In genomic region chr3:61894988-61895935, GRCh38 we compare ENCODE assay signal across 8 cellular contexts.
A peak's percentile ranks its signal among the peaks of the same experiment; 100 is the strongest.
DNase-seq lines count a peak whose midpoint lies in the region; ATAC-seq, FAIRE-seq and TF ChIP-seq lines count a peak whose summit lies in the region.

No MANE protein-coding gene starts in this region.

- H3K4me3 ChIP-seq in GM12878, result no peak overlapping the region

- no peak for TF ChIP-seq POLR2A in GM12878 (IDR thresholded peaks at IDR 0.05; ENCODE audit: low read depth, low read length)

- no peak overlapping the region; the same call in 1 of the 2 replicates for H3K27ac ChIP-seq in GM12878 (ENCODE audit: control insufficient read depth, insufficient read depth)

- RAD21 ChIA-PET in GM12878 (lab: Charles Lee; ENCODE audit: unreplicated experiment), result interaction anchor here (0.6 to 2.9 kb wide), 38 partner anchors 9 to 380 kb away, joined by 3 to 26 read pairs (median 4); partner anchors contain the start of gene PTPRG

- peak; percentile 62 to 92 for TF ChIP-seq EP300 in GM12878 (IDR thresholded peaks at IDR 0.05; ENCODE audit: borderline replicate concordance in 1 of 2, control insufficient read depth in 1 of 2, low read depth in 2 of 2, low read length in 2 of 2)

- no peak overlapping the region for H2AFZ ChIP-seq in GM12878 (ENCODE audit: control insufficient read depth, low read depth, low read length)

- peak overlapping the region; percentile 26 for H3K4me2 ChIP-seq in GM12878 (ENCODE audit: control insufficient read depth, insufficient read depth)

- 24% methylated on average over 7 of the region's 7 CpGs for WGBS in GM12878 (ENCODE audit: insufficient coverage, insufficient replicate concordance, low lambda C conversion rate, missing lambda C conversion rate)

- SMC1A ChIA-PET in GM12878 (lab: Charles Lee; ENCODE audit: uncharacterized antibody, unreplicated experiment), result interaction anchor here (0.6 to 5.8 kb wide), 38 partner anchors 7 to 376 kb away, joined by 3 to 63 read pairs (median 5); no protein-coding TSS in a partner anchor

- intact Hi-C loops in GM12878 (cut with micrococcal nuclease; ENCODE audit: unreplicated experiment), result no loop called here

- H4K20me1 ChIP-seq in GM12878 (ENCODE audit: control insufficient read depth, insufficient read depth), result no peaks in the 10 kb centered on the region

- TF ChIP-seq CTCF in GM12878 (IDR thresholded peaks at IDR 0.05 in 2 of 3, conservative IDR thresholded peaks at IDR 0.05 in 1 of 3; ENCODE audit: control insufficient read depth in 2 of 3, extremely low read depth in 1 of 3, insufficient read depth in 1 of 3, low read depth in 3 of 3, low read length in 3 of 3), result peak in 1 of 3 experiments; percentile 21; a peak in 1 of 6 replicates

- peak; percentile 95 for ATAC-seq in GM19043 (IDR thresholded peaks at IDR 0.05; ENCODE audit: low read depth, unreplicated experiment)
- peak; percentile 98 for ATAC-seq in HG03097 (IDR thresholded peaks at IDR 0.05; ENCODE audit: low FRiP score, unreplicated experiment)
- ATAC-seq in GM12878, result peak; percentile 90

- peaks cover 5% of the 10 kb centered on the region; the same call in 1 of the 2 replicates for H3K4me1 ChIP-seq in GM12878 (ENCODE audit: control insufficient read depth, insufficient read depth, low read length)

- H3K27me3 ChIP-seq in GM12878 (replicated peaks in 1 of 2; ENCODE audit: control insufficient read depth in 2 of 2, insufficient read depth in 2 of 2, low read length in 1 of 2), result no peaks in the 10 kb centered on the region

- no peaks in the 10 kb centered on the region for H3K79me2 ChIP-seq in GM12878 (ENCODE audit: control insufficient read depth, insufficient read depth, low read length)

- no peak; the same call in 1 of the 2 replicates for TF ChIP-seq RAD21 in GM12878 (IDR thresholded peaks at IDR 0.05; ENCODE audit: insufficient read depth, low read depth, low read length)

- POLR2A ChIA-PET in GM12878 (lab: Charles Lee), result interaction anchor here (0.5 to 4.6 kb wide), 10 partner anchors 9 to 226 kb away, joined by 3 to 17 read pairs (median 4); no protein-coding TSS in a partner anchor

- BruUV-seq in GM12878 (replicated peaks; lab: Mats Ljungman, UMichigan), result no TSS peak

- no peak overlapping the region for H3K9ac ChIP-seq in GM12878 (ENCODE audit: control insufficient read depth, insufficient read depth, low read length)

- peak; percentile 25 for DNase-seq in DMS 273 treated with DMSO at 0.1 percent for 48 hours (lab: John Stamatoyannopoulos, UW)
- DNase-seq in OCI-M1 (lab: John Stamatoyannopoulos, UW), result peak; percentile 91
- DNase-seq in GM12878 (ENCODE audit: low read depth, low spot score), result peak; percentile 87
- DNase-seq in kidney glomerular epithelial cell (lab: John Stamatoyannopoulos, UW), result peak; percentile 97
- peak; percentile 1 for DNase-seq in stimulated activated CD8-positive, alpha-beta memory T cell treated with anti-CD3 and anti-CD28 coated beads, Interleukin-12 subunit alpha, Interleukin-12 subunit beta, amount 100 ng/mL, for 4 hours (ENCODE audit: low read depth)
- DNase-seq in GDM1 (lab: John Stamatoyannopoulos, UW), result no peak

- no peaks in the 10 kb centered on the region for H3K9me3 ChIP-seq in GM12878 (replicated peaks; ENCODE audit: control insufficient read depth, insufficient read depth, low read length)

- CTCF ChIA-PET in GM12878 (lab: Yijun Ruan, JAX), result interaction anchor here (0.6 to 3.4 kb wide), 20 partner anchors 9 to 331 kb away, joined by 3 to 29 read pairs (median 3); no protein-coding TSS in a partner anchor

- no peaks in the 10 kb centered on the region for H3K36me3 ChIP-seq in GM12878 (ENCODE audit: control insufficient read depth in 2 of 2, insufficient read depth in 2 of 2, low read length in 1 of 2)

- peak; percentile 98 for FAIRE-seq in GM12878 (lab: Jason Lieb, UNC)

- in situ Hi-C loops in GM12878 (cut with MboI), result no loop called here

TF ChIP-seq in GM12878, 131 proteins besides CTCF, POLR2A, EP300 and RAD21 (continues in another document):
- peak; percentile 97 for TF ChIP-seq DPF2 (IDR thresholded peaks at IDR 0.05)
- TF ChIP-seq USF2 (IDR thresholded peaks at IDR 0.05; ENCODE audit: borderline replicate concordance, low read depth, low read length), result no peak
- no peak for TF ChIP-seq TARDBP (IDR thresholded peaks at IDR 0.05; ENCODE audit: borderline replicate concordance)
- no peak for TF ChIP-seq STAT1 (conservative IDR thresholded peaks at IDR 0.05)
- TF ChIP-seq NRF1 (conservative IDR thresholded peaks at IDR 0.05; ENCODE audit: low read depth, low read length), result no peak
- peak; percentile 58 for TF ChIP-seq CREM (IDR thresholded peaks at IDR 0.05; ENCODE audit: low read depth)
- no peak for TF ChIP-seq POLR2AphosphoS2 (IDR thresholded peaks at IDR 0.05; ENCODE audit: low read depth, low read length)
- peak; percentile 91 for TF ChIP-seq RUNX3 (IDR thresholded peaks at IDR 0.05; ENCODE audit: low read length)
- TF ChIP-seq ATF2 (IDR thresholded peaks at IDR 0.05; ENCODE audit: low read length), result peak; percentile 74
- TF ChIP-seq SP1 (IDR thresholded peaks at IDR 0.05; ENCODE audit: low read depth, low read length), result no peak
- no peak for TF ChIP-seq IRF3 (IDR thresholded peaks at IDR 0.05)
- TF ChIP-seq POU2F2 (IDR thresholded peaks at IDR 0.05; ENCODE audit: borderline replicate concordance, low read depth, low read length), result no peak
- peak; percentile 81 for TF ChIP-seq BMI1 (IDR thresholded peaks at IDR 0.05; ENCODE audit: borderline replicate concordance)
- TF ChIP-seq GABPA (IDR thresholded peaks at IDR 0.05; ENCODE audit: low read depth), result no peak
- no peak for TF ChIP-seq ATF3 (IDR thresholded peaks at IDR 0.05; ENCODE audit: borderline replicate concordance, extremely low read depth, low read depth, low read length)
- TF ChIP-seq ESRRA (IDR thresholded peaks at IDR 0.05; ENCODE audit: low read length), result no peak
- no peak for TF ChIP-seq POLR2AphosphoS5 (IDR thresholded peaks at IDR 0.05; ENCODE audit: low read length)
- peak; percentile 46; the same call in 1 of the 2 replicates for TF ChIP-seq SPI1 (IDR thresholded peaks at IDR 0.05; ENCODE audit: borderline replicate concordance, insufficient read depth, low read depth, low read length)
- TF ChIP-seq CREB1 (IDR thresholded peaks at IDR 0.05; ENCODE audit: low read depth), result peak; percentile 54; the same call in 1 of the 2 replicates
- no peak for TF ChIP-seq MAX (IDR thresholded peaks at IDR 0.05; ENCODE audit: low read depth, low read length)
